ENCODE assay signal across 8 cellular contexts in genomic region chr19:574658-575526, GRCh38. TPM values are rescaled to one million over a fixed set of nuclear protein-coding genes. Genes with fewer than 3 reads are reported as not detected.
A peak's percentile ranks its signal among the peaks of the same experiment; 100 is the strongest.
DNase-seq lines count a peak whose midpoint lies in the region; ATAC-seq, FAIRE-seq and TF ChIP-seq lines count a peak whose summit lies in the region.

No MANE protein-coding gene starts in this region.

- peak overlapping the region; percentile 36 for H3K4me3 Mint-ChIP-seq in T-helper 1 cell treated with Interleukin-12 subunit alpha and Interleukin-12 subunit beta and Interleukin-4 antibody, amounts not matched to agents 30 μg/mL and 1 μg/mL, for 36 hours

- TF ChIP-seq CTCF in VCaP (conservative IDR thresholded peaks at IDR 0.05) = no peak
- TF ChIP-seq CTCF in gastroesophageal sphincter (IDR thresholded peaks at IDR 0.05) = no peak
- TF ChIP-seq CTCF in pancreas (IDR thresholded peaks at IDR 0.05) = no peak

- no peak for TF ChIP-seq EP300 in gastroesophageal sphincter (IDR thresholded peaks at IDR 0.05)

- ATAC-seq in gastroesophageal sphincter (no peak), pancreas (peak in 3 of 4 donors; percentile 13 to 39 (median 13)), HG03378 (IDR thresholded peaks at IDR 0.05; ENCODE audit: unreplicated experiment) (no peak)

- H3K27ac ChIP-seq in VCaP (peak overlapping the region; percentile 94), gastroesophageal sphincter (peak overlapping the region in 3 of 4 donors; percentile 67 to 72 (median 70)), pancreas (peak overlapping the region in 3 of 4 donors; percentile 6 to 20 (median 15))

- H3K4me1 ChIP-seq in gastroesophageal sphincter (peaks cover 0 to 66% (median 34%) of the 10 kb centered on the region in 3 donors), pancreas (peaks cover 14 to 19% (median 17%) of the 10 kb centered on the region in 3 donors)

- H3K36me3 ChIP-seq in gastroesophageal sphincter = peaks cover 0 to 29% of the 10 kb centered on the region in 2 donors
- H3K36me3 ChIP-seq in pancreas = no peaks in the 10 kb centered on the region

- peaks cover 24% of the 10 kb centered on the region for H3K4me1 Mint-ChIP-seq in T-helper 1 cell treated with Interleukin-12 subunit alpha and Interleukin-12 subunit beta and Interleukin-4 antibody, amounts not matched to agents 30 μg/mL and 1 μg/mL, for 36 hours (ENCODE audit: low read depth)

- intact Hi-C loops in pancreas (cut with DNase I) = no loop called here

- DNase-seq in T-helper 1 cell (no peak), pancreas (peak in 3 of 6 donors; percentile 30 to 77 (median 51)), NCI-H1694 treated with DMSO at 0.1 percent for 48 hours (lab: John Stamatoyannopoulos, UW) (no peak)
- DNase-seq in stimulated activated CD4-positive, alpha-beta T cell treated with anti-CD3 and anti-CD28 coated beads, Interleukin-4, amount 100 ng/mL, for 4 hours = no peak

- H3K9me3 Mint-ChIP-seq in T-helper 1 cell treated with Interleukin-12 subunit alpha and Interleukin-12 subunit beta and Interleukin-4 antibody, amounts not matched to agents 30 μg/mL and 1 μg/mL, for 36 hours = no peaks in the 10 kb centered on the region

- WGBS in gastroesophageal sphincter (ENCODE audit: low coverage in 1 of 2), 2 donors = 42 to 100% methylated on average over 1 to 2 of the region's 32 CpGs
- WGBS in pancreas, 2 donors = 12 to 13% methylated on average over 31 to 32 of the region's 32 CpGs

- no peak for FAIRE-seq in pancreas (lab: Jason Lieb, UNC)

- no peaks in the 10 kb centered on the region for H3K9me3 ChIP-seq in gastroesophageal sphincter
- no peaks in the 10 kb centered on the region for H3K9me3 ChIP-seq in pancreas

- TF ChIP-seq POLR2A in gastroesophageal sphincter (IDR thresholded peaks at IDR 0.05) = no peak

- no peaks in the 10 kb centered on the region for H3K27me3 ChIP-seq in gastroesophageal sphincter
- no peaks in the 10 kb centered on the region for H3K27me3 ChIP-seq in pancreas

- H3K36me3 Mint-ChIP-seq in T-helper 1 cell treated with Interleukin-12 subunit alpha and Interleukin-12 subunit beta and Interleukin-4 antibody, amounts not matched to agents 30 μg/mL and 1 μg/mL, for 36 hours (ENCODE audit: low read depth) = peaks cover 1% of the 10 kb centered on the region

- H3K27ac Mint-ChIP-seq in T-helper 1 cell treated with Interleukin-12 subunit alpha and Interleukin-12 subunit beta and Interleukin-4 antibody, amounts not matched to agents 30 μg/mL and 1 μg/mL, for 36 hours = no peak overlapping the region

- H3K27me3 Mint-ChIP-seq in T-helper 1 cell treated with Interleukin-12 subunit alpha and Interleukin-12 subunit beta and Interleukin-4 antibody, amounts not matched to agents 30 μg/mL and 1 μg/mL, for 36 hours (ENCODE audit: low read depth) = no peaks in the 10 kb centered on the region

- H3K4me3 ChIP-seq in gastroesophageal sphincter (peak overlapping the region in 1 of 2 donors; percentile 43), pancreas (peak overlapping the region in 2 of 4 donors; percentile 23 to 25)

RNA-seq across cellular contexts. Expression of gene BSG, which starts 2.5 kb away (rescaled TPM):
- 100 to 1,000 TPM; 347 to 450 (median 384) TPM for total RNA-seq in gastroesophageal sphincter
- 100 to 1,000 TPM; 122 to 200 (median 149) TPM for total RNA-seq in pancreas
- polyA plus RNA-seq in pancreas = 100 to 1,000 TPM; 210 to 256 TPM

RNA-seq across cellular contexts. Expression of gene HCN2, which starts 14.8 kb away (rescaled TPM):
- total RNA-seq in gastroesophageal sphincter (under 1 TPM; 0.12 to 0.27 (median 0.21) TPM), pancreas (under 1 TPM; 0.12 to 0.46 (median 0.18) TPM)
- polyA plus RNA-seq in pancreas = under 1 TPM; 0.27 to 0.82 TPM

RNA-seq across cellular contexts. Expression of gene GZMM, which starts 31.0 kb away (rescaled TPM):
- 1 to 10 TPM in 1 of 4 donors, under 1 TPM in 1, not detected in 2; 0.62 to 1.8 TPM for total RNA-seq in gastroesophageal sphincter
- total RNA-seq in pancreas = under 1 TPM in 4 of 6 donors, not detected in 2; 0.28 to 0.38 (median 0.33) TPM
- under 1 TPM; 0.31 to 0.38 TPM for polyA plus RNA-seq in pancreas

RNA-seq across cellular contexts. Expression of gene CDC34, which starts 43.3 kb away (rescaled TPM):
- total RNA-seq in gastroesophageal sphincter = 10 to 100 TPM; 43.2 to 86.9 (median 70.2) TPM
- 10 to 100 TPM; 26.2 to 49.4 (median 39.1) TPM for total RNA-seq in pancreas
- 100 to 1,000 TPM in 1 of 2 donors, 10 to 100 TPM in 1; 80.0 to 107 TPM for polyA plus RNA-seq in pancreas

RNA-seq across cellular contexts. Expression of gene POLRMT, which starts 58.4 kb away (rescaled TPM):
- 10 to 100 TPM; 22.1 to 39.5 (median 28.1) TPM for total RNA-seq in gastroesophageal sphincter
- 10 to 100 TPM; 19.3 to 34.7 (median 24.7) TPM for total RNA-seq in pancreas
- polyA plus RNA-seq in pancreas = 100 to 1,000 TPM in 1 of 2 donors, 10 to 100 TPM in 1; 95.3 to 101 TPM

Comparison
In these comparisons a context has a peak if more than half of its experiments do, and no peak if none do; other contexts are left out.
1. H3K27ac ChIP-seq: peak in every context shown above with its lines; median percentile 94 in VCaP; 70 in gastroesophageal sphincter; 15 in pancreas.
2. ATAC-seq: peak in pancreas (3 of 4); none in gastroesophageal sphincter (single experiment) and HG03378 (single experiment).